8 cellular contexts compared by ENCODE assay signal in genomic region chr20:41030536-41031242, GRCh38. TPM values are rescaled to one million over a fixed set of nuclear protein-coding genes. Genes with fewer than 3 reads are reported as not detected.
DNase-seq lines count a peak whose midpoint lies in the region; ATAC-seq and TF ChIP-seq lines count a peak whose summit lies in the region.

No MANE protein-coding gene starts in this region.

- H3K9me3 ChIP-seq in A673 (ENCODE audit: low read depth, low read length, poor library complexity, severe bottlenecking), result no peaks in the 10 kb centered on the region
- H3K9me3 ChIP-seq in mesodermal cell (ENCODE audit: control insufficient read depth, low read length), result no peaks in the 10 kb centered on the region

- no TSS peak for BruUV-seq in A673 (replicated peaks; lab: Mats Ljungman, UMichigan)

- no peak for ATAC-seq in GM21390 (IDR thresholded peaks at IDR 0.05; ENCODE audit: unreplicated experiment)
- no peak for ATAC-seq in GM18520 (IDR thresholded peaks at IDR 0.05; ENCODE audit: unreplicated experiment)
- no peak for ATAC-seq in GM21447 (IDR thresholded peaks at IDR 0.05; ENCODE audit: unreplicated experiment)

- peak overlapping the region; percentile 96 for H3K4me3 ChIP-seq in A673 (ENCODE audit: low read depth, low read length, poor library complexity, severe bottlenecking)
- peak overlapping the region; percentile 81 for H3K4me3 ChIP-seq in astrocyte of the cerebellum (ENCODE audit: low read depth, low read length)
- peak overlapping the region; percentile 92 for H3K4me3 ChIP-seq in mesodermal cell (ENCODE audit: extremely low read depth, insufficient read depth, low read length, poor library complexity, severe bottlenecking)

- H3K36me3 ChIP-seq in A673 (ENCODE audit: insufficient read depth, low read length, poor library complexity, severe bottlenecking) (no peaks in the 10 kb centered on the region), mesodermal cell (ENCODE audit: control insufficient read depth, insufficient read depth, low read length) (peaks cover 52% of the 10 kb centered on the region)

- H3K4me1 ChIP-seq in A673 (ENCODE audit: insufficient read depth, low read length, poor library complexity, severe bottlenecking) (peaks cover 45% of the 10 kb centered on the region), mesodermal cell (ENCODE audit: control insufficient read depth, insufficient read depth, low read length, poor library complexity, severe bottlenecking) (peaks cover 24% of the 10 kb centered on the region)

- POLR2A ChIA-PET in A673 (lab: Charles Lee; ENCODE audit: low non-redundant PET), result interaction anchor here (0.5 kb wide), 1 partner anchor 17 kb away, joined by 6 read pairs; no protein-coding TSS in a partner anchor

- H3K27me3 ChIP-seq in A673 (replicated peaks; ENCODE audit: insufficient read depth, low read depth, low read length, poor library complexity), result no peaks in the 10 kb centered on the region

- intact Hi-C loops in A673 (cut with micrococcal nuclease; ENCODE audit: unreplicated experiment), result no loop called here

- TF ChIP-seq CTCF in A673 (conservative IDR thresholded peaks at IDR 0.05; ENCODE audit: low read depth, low read length) (no peak), astrocyte of the cerebellum (IDR thresholded peaks at IDR 0.05; ENCODE audit: low read depth, low read length, missing control alignments) (no peak)

- in situ Hi-C loops in astrocyte of the cerebellum (cut with HindIII; ENCODE audit: low sequenced_read_pairs), result no loop called here

- H3K27ac ChIP-seq in A673 (ENCODE audit: low read depth, low read length, poor library complexity, severe bottlenecking) (peak overlapping the region; percentile 98), mesodermal cell (ENCODE audit: low read depth, low read length, severe bottlenecking) (no peak overlapping the region)

- DNase-seq in A673 (ENCODE audit: low spot score) (no peak), HCEC 1CT (peak; percentile 69), astrocyte of the cerebellum (ENCODE audit: low read depth) (no peak), occipital lobe (lab: John Stamatoyannopoulos, UW) (no peak)

- CTCF ChIA-PET in A673 (lab: Charles Lee), result no interaction called here

- 73 to 82% methylated on average over 4 to 5 of the region's 5 CpGs for WGBS in mesodermal cell (ENCODE audit: insufficient coverage in 2 of 2), 2 experiments

RNA-seq across cellular contexts. Expression of gene TOP1, which starts 2.1 kb away (rescaled TPM):
- total RNA-seq in A673 (2021), result 108 and 125 TPM in 2 replicates
- polyA plus RNA-seq in mesodermal cell (2013, experiment 1 of 2), result 69.0 TPM
- polyA plus RNA-seq in mesodermal cell (2013, experiment 2 of 2), result 80.9 TPM
- total RNA-seq in occipital lobe, result 26.2 TPM
